11 cellular contexts compared by ENCODE assay signal in the genomic region with DNA sequence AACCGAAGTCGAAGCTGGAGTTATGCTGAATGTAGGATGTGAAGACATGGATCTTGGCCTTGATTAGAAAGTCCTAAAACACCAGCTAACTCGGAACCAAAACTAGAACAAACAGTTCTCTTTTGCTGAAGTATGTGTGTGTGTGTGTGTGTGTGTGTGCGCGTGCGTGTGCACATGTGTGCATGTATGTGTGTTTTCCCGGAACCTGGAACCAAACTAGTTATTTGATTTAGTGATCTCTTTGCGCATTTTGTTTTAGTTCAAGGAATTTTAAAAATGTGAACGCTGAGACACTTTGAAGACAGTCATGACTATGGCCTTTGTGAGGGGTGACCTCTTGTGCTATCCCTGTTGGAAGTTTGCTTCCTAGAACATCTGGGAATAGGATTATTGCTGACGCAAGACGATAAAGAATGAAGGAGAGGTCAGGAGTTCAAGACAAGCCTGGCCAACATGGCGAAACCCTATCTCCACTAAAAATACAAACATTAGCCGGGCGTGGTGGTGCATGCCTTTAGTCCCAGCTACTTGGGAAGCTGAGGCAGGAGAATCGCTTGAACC. TPM values are rescaled to one million over a fixed set of nuclear protein-coding genes. Genes with fewer than 3 reads are reported as not detected.
DNase-seq lines count a peak whose midpoint lies in the region; ATAC-seq and TF ChIP-seq lines count a peak whose summit lies in the region.
"Had no signal": no experiment of that assay in that cellular context is flagged by ENCODE, and none has a peak within 500 bp of the region (broad histone marks: within the 10 kb centered on the region; RNA-seq: fewer than 3 reads in every experiment).

No MANE protein-coding gene starts in this region.

- 75 to 78% methylated on average over 15 of the region's 15 CpGs for WGBS in lung, 2 donors
- 79 to 81% methylated on average over 15 of the region's 15 CpGs for WGBS in thyroid gland, 2 donors

- no peak overlapping the region for H3K9ac ChIP-seq in MM.1S (ENCODE audit: low read length)

- peaks cover 5% of the 10 kb centered on the region for H3K4me1 Mint-ChIP-seq in endothelial cell (ENCODE audit: unreplicated experiment)

- DNase-seq in MM.1S (no peak), endothelial cell (ENCODE audit: low spot score) (no peak), lung (ENCODE audit: low spot score) (no peak), thyroid gland (no peak), HK-2 (ENCODE audit: unreplicated experiment) (no peak), NCI-H345 (lab: John Stamatoyannopoulos, UW) (no peak)
- no peak for DNase-seq in stimulated activated naive CD8-positive, alpha-beta T cell treated with anti-CD3 and anti-CD28 coated beads, Interleukin-15, Interleukin-2, amounts not matched to agents 100 U/mL and 50 U/mL, for 24 hours
- DNase-seq: dermis blood vessel endothelial cell; SJCRH30; stimulated activated CD4-positive, alpha-beta T cell treated with anti-CD3 and anti-CD28 coated beads, Interleukin-4, amount 100 ng/mL, for 4 hours had no signal

- H3K4me3 ChIP-seq in MM.1S (ENCODE audit: low read length) (no peak overlapping the region), lung (no peak overlapping the region), thyroid gland (replicated peaks in 1 of 3) (no peak overlapping the region)
- H3K4me3 ChIP-seq: SJCRH30 had no signal

- no peaks in the 10 kb centered on the region for H3K27me3 Mint-ChIP-seq in endothelial cell (ENCODE audit: unreplicated experiment)

- no peak for ATAC-seq in lung (ENCODE audit: insufficient read depth, low FRiP score)
- no peak for ATAC-seq in HG03342 (IDR thresholded peaks at IDR 0.05; ENCODE audit: unreplicated experiment)
- ATAC-seq in stimulated activated naive CD8-positive, alpha-beta T cell treated with anti-CD3 and anti-CD28 coated beads, Interleukin-15, Interleukin-2, amounts not matched to agents 100 U/mL and 50 U/mL, for 24 hours = no peak

- no peak overlapping the region for H2AFZ ChIP-seq in MM.1S (ENCODE audit: low read length)

- peaks cover 6% of the 10 kb centered on the region; the same call in 1 of the 2 replicates for H3K79me2 ChIP-seq in MM.1S (ENCODE audit: low read length)

- H3K4me3 Mint-ChIP-seq in endothelial cell (ENCODE audit: unreplicated experiment) = peak overlapping the region; percentile 54

- no peak for TF ChIP-seq CTCF in MM.1S (IDR thresholded peaks at IDR 0.05; ENCODE audit: low read length)
- no peak for TF ChIP-seq CTCF in endothelial cell (IDR thresholded peaks at IDR 0.05; ENCODE audit: unreplicated experiment)
- no peak for TF ChIP-seq CTCF in lung (IDR thresholded peaks at IDR 0.05; ENCODE audit: control extremely low read depth, extremely low read depth)
- no peak for TF ChIP-seq CTCF in thyroid gland (IDR thresholded peaks at IDR 0.05)

- peaks cover 6% of the 10 kb centered on the region for H3F3A ChIP-seq in MM.1S (ENCODE audit: insufficient read depth, low read length)

- intact Hi-C loops in thyroid gland (cut with DNase I) = no loop called here

- no peaks in the 10 kb centered on the region for H3K27me3 ChIP-seq in MM.1S (replicated peaks; ENCODE audit: insufficient read depth, low read length)
- H3K27me3 ChIP-seq in lung (ENCODE audit: control insufficient read depth, insufficient read depth) = no peaks in the 10 kb centered on the region
- no peaks in the 10 kb centered on the region for H3K27me3 ChIP-seq in thyroid gland
- H3K27me3 ChIP-seq: SJCRH30 had no signal

- H3K27ac ChIP-seq in MM.1S (ENCODE audit: low read length) (no peak overlapping the region), lung (ENCODE audit: low read depth in 1 of 2, low read length in 1 of 2) (peak overlapping the region; percentile 65 to 76), thyroid gland (peak overlapping the region; percentile 41 to 93 (median 83))
- H3K27ac ChIP-seq: SJCRH30 had no signal

- H3K36me3 ChIP-seq in MM.1S (replicated peaks; ENCODE audit: insufficient read depth, low read length) (no peaks in the 10 kb centered on the region), lung (ENCODE audit: control insufficient read depth in 2 of 2, insufficient read depth in 2 of 2, low read length in 2 of 2) (no peaks in the 10 kb centered on the region), thyroid gland (no peaks in the 10 kb centered on the region)

- H3K4me1 ChIP-seq in MM.1S (ENCODE audit: low read length) (peaks cover 16% of the 10 kb centered on the region), lung (ENCODE audit: control insufficient read depth in 2 of 2, insufficient read depth in 2 of 2, low read length in 2 of 2) (peaks cover 6 to 14% of the 10 kb centered on the region in 2 donors), thyroid gland (peaks cover 30 to 46% of the 10 kb centered on the region in 2 donors)
- H3K4me1 ChIP-seq: SJCRH30 had no signal

- H3K9me3 Mint-ChIP-seq in endothelial cell (ENCODE audit: unreplicated experiment) = no peaks in the 10 kb centered on the region

- peaks cover 20% of the 10 kb centered on the region for H3K36me3 Mint-ChIP-seq in endothelial cell (ENCODE audit: low read depth, unreplicated experiment)

- no peak overlapping the region for H3K27ac Mint-ChIP-seq in endothelial cell (ENCODE audit: unreplicated experiment)

- peak overlapping the region; percentile 94; the same call in 1 of the 2 replicates for H3K4me2 ChIP-seq in MM.1S (ENCODE audit: low read depth, low read length)

- H3K9me3 ChIP-seq in MM.1S (replicated peaks; ENCODE audit: insufficient read depth, low read length) (no peaks in the 10 kb centered on the region), lung (ENCODE audit: control insufficient read depth in 2 of 2, insufficient read depth in 1 of 2, low read length in 1 of 2) (no peaks in the 10 kb centered on the region), thyroid gland (no peaks in the 10 kb centered on the region)
- H3K9me3 ChIP-seq: SJCRH30 had no signal

- no peaks in the 10 kb centered on the region for H4K20me1 ChIP-seq in MM.1S (ENCODE audit: insufficient read depth, low read length)

- H3K9me2 ChIP-seq in MM.1S (replicated peaks; ENCODE audit: insufficient read depth, low read length) = no peaks in the 10 kb centered on the region

- TF ChIP-seq POLR2A in thyroid gland (IDR thresholded peaks at IDR 0.05) = no peak

RNA-seq across cellular contexts. Expression of a gene that starts 23.8 kb away (rescaled TPM):
- total RNA-seq in endothelial cell (ENCODE audit: unreplicated experiment) = 18.5 TPM
- 10 to 100 TPM in 1 of 2 donors, 1 to 10 TPM in 1; 6.8 to 12.8 TPM for total RNA-seq in lung
- polyA plus RNA-seq in lung = 10 to 100 TPM in 1 of 2 donors, 1 to 10 TPM in 1; 6.6 to 10.5 TPM
- 10 to 100 TPM; 36.7 to 81.2 (median 44.0) TPM for total RNA-seq in thyroid gland

RNA-seq across cellular contexts. Expression of a gene that starts 37.7 kb away (rescaled TPM):
- total RNA-seq in endothelial cell (ENCODE audit: unreplicated experiment) (15.8 TPM), lung (10 to 100 TPM; 12.3 to 18.7 TPM), thyroid gland (10 to 100 TPM; 16.6 to 41.1 (median 22.1) TPM)
- polyA plus RNA-seq in lung = 1 to 10 TPM; 7.6 to 9.0 TPM

RNA-seq across cellular contexts. Expression of a gene that starts 45.5 kb away (rescaled TPM):
- total RNA-seq in endothelial cell (ENCODE audit: unreplicated experiment) (18.8 TPM), lung (10 to 100 TPM; 14.6 to 19.7 TPM), thyroid gland (10 to 100 TPM; 35.4 to 53.2 (median 40.1) TPM)
- 1 to 10 TPM; 4.0 to 9.4 TPM for polyA plus RNA-seq in lung
